Comparison of ENCODE assay signal across 16 cellular contexts in the genomic region with DNA sequence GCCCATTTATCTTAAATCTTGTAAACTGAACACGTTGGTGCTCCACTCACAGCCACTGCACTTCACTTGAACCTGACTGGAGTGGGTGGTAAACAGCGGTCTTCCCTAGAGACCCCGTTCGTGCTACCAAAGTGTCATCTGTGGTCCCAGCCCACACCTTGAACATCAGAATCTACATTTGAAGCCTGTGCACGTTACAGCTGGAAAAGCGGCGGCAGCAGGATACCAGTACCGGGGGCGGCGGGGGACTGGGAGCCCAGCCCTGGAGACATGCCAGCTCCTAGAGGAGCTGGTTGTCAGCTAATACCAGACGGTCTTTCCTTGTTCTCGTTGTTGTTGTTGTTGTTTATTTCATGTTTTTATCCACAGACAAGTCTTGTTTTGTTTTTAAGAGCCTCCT.
DNase-seq lines count a peak whose midpoint lies in the region; ATAC-seq and TF ChIP-seq lines count a peak whose summit lies in the region.
"Had no signal": no experiment of that assay in that cellular context is flagged by ENCODE, and none has a peak within 500 bp of the region (broad histone marks: within the 10 kb centered on the region; RNA-seq: fewer than 3 reads in every experiment).

No MANE protein-coding gene starts in this region.

- no peak for TF ChIP-seq CTCF in Panc1 (IDR thresholded peaks at IDR 0.05)

- DNase-seq in Panc1 (ENCODE audit: low read depth, low spot score) = no peak
- DNase-seq in left ventricle myocardium superior = peak; percentile 69
- no peak for DNase-seq in stimulated activated effector memory CD8-positive, alpha-beta T cell treated with anti-CD3 and anti-CD28 coated beads, Interleukin-12 subunit alpha, Interleukin-12 subunit beta, amount 100 ng/mL, for 72 hours (ENCODE audit: low spot score in 2 of 2)
- no peak for DNase-seq in HAP-1 (ENCODE audit: low spot score in 2 of 2)
- DNase-seq: activated CD8-positive, alpha-beta memory T cell treated with anti-CD3 and anti-CD28 coated beads, Interleukin-2, amount 10 ng/mL, durations not matched to agents 7 days and 5 days; activated naive CD4-positive, alpha-beta T cell treated with Interleukin-2 at 50 U/mL for 16 hours; H9; NCI-H1048; NCI-H526 treated with DMSO at 0.1 percent for 48 hours; T-cell had no signal

- H3K9me3 ChIP-seq in Panc1 (ENCODE audit: control insufficient read depth, insufficient read depth, low read depth, low read length) (no peaks in the 10 kb centered on the region), HAP-1 (no peaks in the 10 kb centered on the region)
- H3K9me3 ChIP-seq: neutrophil had no signal

- in situ Hi-C loops in Panc1 (cut with HindIII; ENCODE audit: low pct_unique_long_range_greater_than_20kb, low sequenced_read_pairs) (no loop called here), HAP-1 (cut with MboI; ENCODE audit: low sequenced_read_pairs) (no loop called here)

- no peaks in the 10 kb centered on the region for H3K36me3 Mint-ChIP-seq in stimulated activated effector memory CD8-positive, alpha-beta T cell treated with anti-CD3 and anti-CD28 coated beads, Interleukin-12 subunit alpha, Interleukin-12 subunit beta, amount 100 ng/mL, for 72 hours
- H3K36me3 Mint-ChIP-seq: activated CD8-positive, alpha-beta memory T cell treated with anti-CD3 and anti-CD28 coated beads, Interleukin-2, amount 10 ng/mL, durations not matched to agents 7 days and 5 days; stimulated activated memory B cell treated with anti-CD40 and anti-IgM and Interleukin-4, amounts not matched to agents 10 μg/mL and 1 μg/mL and 100 μg/mL, for 72 hours; T-cell had no signal

- no peak for TF ChIP-seq EP300 in Ishikawa (IDR thresholded peaks at IDR 0.05; ENCODE audit: borderline replicate concordance)

- H3K36me3 ChIP-seq in Panc1 (ENCODE audit: control insufficient read depth, insufficient read depth, low read length) = no peaks in the 10 kb centered on the region
- no peaks in the 10 kb centered on the region for H3K36me3 ChIP-seq in HAP-1 (replicated peaks)
- H3K36me3 ChIP-seq: neutrophil had no signal

- CTCF ChIA-PET in Panc1 (lab: Charles Lee) = no interaction called here

- no peak overlapping the region; the same call in 1 of the 2 replicates for H3K27ac ChIP-seq in Panc1 (ENCODE audit: low read length)
- H3K27ac ChIP-seq: neutrophil had no signal

- H3K4me1 Mint-ChIP-seq in stimulated activated effector memory CD8-positive, alpha-beta T cell treated with anti-CD3 and anti-CD28 coated beads, Interleukin-12 subunit alpha, Interleukin-12 subunit beta, amount 100 ng/mL, for 72 hours = peaks cover 35% of the 10 kb centered on the region

- intact Hi-C loops in Panc1 (cut with micrococcal nuclease; ENCODE audit: unreplicated experiment) (no loop called here), left ventricle myocardium superior (cut with micrococcal nuclease) (no loop called here)

- H3K4me1 ChIP-seq in Panc1 (ENCODE audit: control insufficient read depth, insufficient read depth, low read length) (peaks cover 14% of the 10 kb centered on the region), HAP-1 (no peaks in the 10 kb centered on the region)

- no peak for ATAC-seq in Panc1
- ATAC-seq in left ventricle myocardium superior = peak; percentile 35
- ATAC-seq in stimulated activated effector memory CD8-positive, alpha-beta T cell treated with anti-CD3 and anti-CD28 coated beads, Interleukin-12 subunit alpha, Interleukin-12 subunit beta, amount 100 ng/mL, for 72 hours = no peak
- no peak for ATAC-seq in GM21381 (IDR thresholded peaks at IDR 0.05; ENCODE audit: unreplicated experiment)
- ATAC-seq in HG02642 (IDR thresholded peaks at IDR 0.05; ENCODE audit: poor library complexity, unreplicated experiment) = no peak
- ATAC-seq: activated CD8-positive, alpha-beta memory T cell treated with anti-CD3 and anti-CD28 coated beads, Interleukin-2, amount 10 ng/mL, durations not matched to agents 7 days and 5 days; stimulated activated memory B cell treated with anti-CD40 and anti-IgM and Interleukin-4, amounts not matched to agents 10 μg/mL and 1 μg/mL and 100 μg/mL, for 72 hours had no signal

- POLR2A ChIA-PET in Panc1 (lab: Charles Lee) = interaction anchor here (0.8 kb wide), 1 partner anchor 11 kb away, joined by 3 read pairs; no protein-coding TSS in a partner anchor

- TSS peak; percentile 11 for BruUV-seq in Panc1 (replicated peaks; lab: Mats Ljungman, UMichigan)

- no peaks in the 10 kb centered on the region for H3K9me3 Mint-ChIP-seq in stimulated activated effector memory CD8-positive, alpha-beta T cell treated with anti-CD3 and anti-CD28 coated beads, Interleukin-12 subunit alpha, Interleukin-12 subunit beta, amount 100 ng/mL, for 72 hours
- H3K9me3 Mint-ChIP-seq: H9; stimulated activated memory B cell treated with anti-CD40 and anti-IgM and Interleukin-4, amounts not matched to agents 10 μg/mL and 1 μg/mL and 100 μg/mL, for 72 hours; T-cell had no signal

- H3K27ac Mint-ChIP-seq in stimulated activated effector memory CD8-positive, alpha-beta T cell treated with anti-CD3 and anti-CD28 coated beads, Interleukin-12 subunit alpha, Interleukin-12 subunit beta, amount 100 ng/mL, for 72 hours = peak overlapping the region; percentile 76
- H3K27ac Mint-ChIP-seq: activated CD8-positive, alpha-beta memory T cell treated with anti-CD3 and anti-CD28 coated beads, Interleukin-2, amount 10 ng/mL, durations not matched to agents 7 days and 5 days; stimulated activated memory B cell treated with anti-CD40 and anti-IgM and Interleukin-4, amounts not matched to agents 10 μg/mL and 1 μg/mL and 100 μg/mL, for 72 hours; T-cell had no signal

- H3K4me3 Mint-ChIP-seq in stimulated activated effector memory CD8-positive, alpha-beta T cell treated with anti-CD3 and anti-CD28 coated beads, Interleukin-12 subunit alpha, Interleukin-12 subunit beta, amount 100 ng/mL, for 72 hours = no peak overlapping the region
- H3K4me3 Mint-ChIP-seq: activated CD8-positive, alpha-beta memory T cell treated with anti-CD3 and anti-CD28 coated beads, Interleukin-2, amount 10 ng/mL, durations not matched to agents 7 days and 5 days; H9; stimulated activated memory B cell treated with anti-CD40 and anti-IgM and Interleukin-4, amounts not matched to agents 10 μg/mL and 1 μg/mL and 100 μg/mL, for 72 hours; T-cell had no signal

- H3K27me3 ChIP-seq in Panc1 (ENCODE audit: control insufficient read depth, insufficient read depth, low read length) = no peaks in the 10 kb centered on the region
- H3K27me3 ChIP-seq in HAP-1 (ENCODE audit: low read depth) = no peaks in the 10 kb centered on the region

- no peak for TF ChIP-seq RAD21 in Ishikawa (IDR thresholded peaks at IDR 0.05; ENCODE audit: low read depth)

- H3K4me3 ChIP-seq in Panc1 (ENCODE audit: low read depth in 2 of 2, low read length in 2 of 2) (no peak overlapping the region), HAP-1 (no peak overlapping the region)
- H3K4me3 ChIP-seq: lung had no signal

TF ChIP-seq in Ishikawa, 13 proteins besides CTCF, POLR2A, EP300 and RAD21:
- peak; percentile 34; the same call in 1 of the 2 replicates for TF ChIP-seq EGR1 (IDR thresholded peaks at IDR 0.05)
- 0 out of 2 replicates have a peak, but pooled peaks have one; percentile 18 for TF ChIP-seq NFIC (IDR thresholded peaks at IDR 0.05)
- no peak for TF ChIP-seq FOXM1 (IDR thresholded peaks at IDR 0.05; ENCODE audit: borderline replicate concordance, low read depth)
